Comparison of ENCODE assay signal across 9 cellular contexts in the genomic region with DNA sequence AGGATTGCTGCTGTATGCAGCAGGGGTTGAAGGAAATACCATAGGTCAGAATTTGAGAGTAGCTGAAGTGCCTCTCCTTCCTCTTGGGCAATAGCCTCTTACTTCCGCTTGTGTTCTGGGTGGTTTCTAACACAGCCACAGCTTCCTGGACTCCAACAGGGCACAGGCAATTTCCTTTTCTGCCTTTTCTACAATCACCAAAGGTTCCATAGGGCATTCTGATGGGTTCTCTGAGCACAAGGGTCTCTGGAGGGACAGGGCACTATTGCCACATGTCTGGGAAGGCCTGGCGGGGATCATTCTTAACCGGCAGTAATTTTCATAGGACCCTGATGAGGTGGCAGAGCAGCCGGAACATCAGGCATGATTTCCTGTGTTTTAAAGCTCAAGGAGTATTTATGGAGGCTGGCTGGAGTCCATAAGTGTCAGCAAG. TPM values are rescaled to one million over a fixed set of nuclear protein-coding genes. Genes with fewer than 3 reads are reported as not detected.
DNase-seq lines count a peak whose midpoint lies in the region; ATAC-seq and TF ChIP-seq lines count a peak whose summit lies in the region.
"Had no signal": no experiment of that assay in that cellular context is flagged by ENCODE, and none has a peak within 500 bp of the region (broad histone marks: within the 10 kb centered on the region; RNA-seq: fewer than 3 reads in every experiment).

No MANE protein-coding gene starts in this region.

- DNase-seq in DND-41 (peak; percentile 61), Kasumi-1 (lab: John Stamatoyannopoulos, UW) (peak; percentile 97 to 98), transverse colon (peak; percentile 51), NCI-H1092 (lab: John Stamatoyannopoulos, UW) (no peak), DMS53 treated with DMSO at 0.1 percent for 48 hours (lab: John Stamatoyannopoulos, UW; ENCODE audit: unreplicated experiment) (no peak), GM13976 (ENCODE audit: low spot score) (no peak)
- DNase-seq in activated effector memory CD4-positive, alpha-beta T cell treated with anti-CD3 and anti-CD28 coated beads, Interleukin-2, amount 50 U/mL, for 16 hours, result peak; percentile 68

- H3K27me3 ChIP-seq in DND-41 (ENCODE audit: insufficient read depth, low read length, poor library complexity), result peaks cover under 1% of the 10 kb centered on the region
- no peaks in the 10 kb centered on the region for H3K27me3 ChIP-seq in layer of hippocampus (ENCODE audit: control insufficient read depth, insufficient read depth, low read length)
- no peaks in the 10 kb centered on the region for H3K27me3 ChIP-seq in transverse colon

- H3K9ac ChIP-seq in DND-41 (ENCODE audit: low read depth, low read length), result no peak overlapping the region

- ATAC-seq in DND-41 (ENCODE audit: insufficient read depth, low read depth), result peak; percentile 75
- ATAC-seq: HCT116 had no signal

- intact Hi-C loops in transverse colon (cut with DNase I; ENCODE audit: low total_unique reads), result loop anchor here (10.0 kb wide), 1 partner anchor 74 kb away; a partner anchor contains a TSS

- H3K9me3 ChIP-seq in DND-41 (ENCODE audit: insufficient read depth, low read length, severe bottlenecking) (no peaks in the 10 kb centered on the region), transverse colon (no peaks in the 10 kb centered on the region)

- no peak overlapping the region for H2AFZ ChIP-seq in DND-41 (ENCODE audit: low read depth, low read length)

- no peaks in the 10 kb centered on the region for H3K79me2 ChIP-seq in DND-41 (ENCODE audit: insufficient read depth, low read length)

- H3K4me3 ChIP-seq in DND-41 (ENCODE audit: low read depth in 1 of 2, low read length in 2 of 2), result no peak overlapping the region
- no peak overlapping the region for H3K4me3 ChIP-seq in transverse colon

- H3K36me3 ChIP-seq in DND-41 (ENCODE audit: insufficient read depth, low read length) (no peaks in the 10 kb centered on the region), transverse colon (no peaks in the 10 kb centered on the region)

- peaks cover 33% of the 10 kb centered on the region for H3K4me1 ChIP-seq in DND-41 (ENCODE audit: insufficient read depth, low read length)
- H3K4me1 ChIP-seq in transverse colon, result peaks cover 10 to 38% (median 24%) of the 10 kb centered on the region in 4 donors

- WGBS in transverse colon (ENCODE audit: low coverage in 1 of 2), 2 donors, result 37% methylated on average over 4 of the region's 4 CpGs; no CpG with 5 or more reads in 1 of the 2 donors

- in situ Hi-C loops in transverse colon (cut with MboI; ENCODE audit: low pct_ligation_motif_present in 1 of 4, low pct_unique_long_range_greater_than_20kb in 1 of 4, low sequenced_read_pairs in 3 of 4) (no loop called here), GM13976 (cut with MboI; ENCODE audit: low sequenced_read_pairs, unreplicated experiment) (no loop called here)

- no peak for TF ChIP-seq POLR2A in transverse colon (IDR thresholded peaks at IDR 0.05)

- peak overlapping the region; percentile 22; the same call in 1 of the 2 replicates for H3K4me2 ChIP-seq in DND-41 (ENCODE audit: insufficient read depth, low read length)

- peaks cover 2% of the 10 kb centered on the region for H4K20me1 ChIP-seq in DND-41 (ENCODE audit: insufficient read depth, low read length)

- TF ChIP-seq CTCF in DND-41 (IDR thresholded peaks at IDR 0.05; ENCODE audit: borderline replicate concordance, extremely low read depth, low read length, poor library complexity, severe bottlenecking) (no peak), transverse colon (IDR thresholded peaks at IDR 0.05) (no peak), GM13976 (IDR thresholded peaks at IDR 0.05; ENCODE audit: borderline replicate concordance, control extremely low read depth, extremely low read depth, insufficient read depth, missing control alignments) (no peak)

- peak overlapping the region; percentile 24; the same call in 1 of the 2 replicates for H3K27ac ChIP-seq in DND-41 (ENCODE audit: low read length)
- H3K27ac ChIP-seq in layer of hippocampus (ENCODE audit: low read depth, low read length), result peak overlapping the region; percentile 52
- H3K27ac ChIP-seq in transverse colon, result peak overlapping the region; percentile 63 to 89 (median 74)

- no peak for TF ChIP-seq EP300 in transverse colon (IDR thresholded peaks at IDR 0.05; ENCODE audit: low read depth)

RNA-seq across cellular contexts. Expression of a gene that starts 5.5 kb away (rescaled TPM):
- total RNA-seq in transverse colon, result 10 to 100 TPM in 3 of 4 donors, 1 to 10 TPM in 1; 1.2 to 27.0 (median 22.7) TPM

RNA-seq across cellular contexts. Expression of a gene that starts 31.5 kb away (rescaled TPM):
- under 1 TPM in 1 of 4 donors, not detected in 3; 0.48 TPM for total RNA-seq in transverse colon

RNA-seq across cellular contexts. Expression of a gene that starts 38.9 kb away (rescaled TPM):
- under 1 TPM in 2 of 4 donors, not detected in 2; 0.14 to 0.16 TPM for total RNA-seq in transverse colon

RNA-seq across cellular contexts. Expression of a gene that starts 49.5 kb away (rescaled TPM):
- total RNA-seq in transverse colon, result 10 to 100 TPM in 1 of 4 donors, 1 to 10 TPM in 3; 5.2 to 11.4 (median 7.1) TPM

Comparison
In these comparisons a context has a peak if more than half of its experiments do, and no peak if none do; other contexts are left out.
1. DNase-seq: peak in DND-41 (single experiment), Kasumi-1 (2 of 2), activated effector memory CD4-positive, alpha-beta T cell treated with anti-CD3 and anti-CD28 coated beads, Interleukin-2, amount 50 U/mL, for 16 hours (single experiment) and transverse colon (single experiment); none in NCI-H1092 (single experiment), DMS53 treated with DMSO at 0.1 percent for 48 hours (single experiment) and GM13976 (single experiment).
2. H3K27ac ChIP-seq: peak in every context shown above with its lines; median percentile 74 in transverse colon; 52 in layer of hippocampus; 24 in DND-41.